Comparison of ENCODE assay signal across 13 cellular contexts in the genomic region with DNA sequence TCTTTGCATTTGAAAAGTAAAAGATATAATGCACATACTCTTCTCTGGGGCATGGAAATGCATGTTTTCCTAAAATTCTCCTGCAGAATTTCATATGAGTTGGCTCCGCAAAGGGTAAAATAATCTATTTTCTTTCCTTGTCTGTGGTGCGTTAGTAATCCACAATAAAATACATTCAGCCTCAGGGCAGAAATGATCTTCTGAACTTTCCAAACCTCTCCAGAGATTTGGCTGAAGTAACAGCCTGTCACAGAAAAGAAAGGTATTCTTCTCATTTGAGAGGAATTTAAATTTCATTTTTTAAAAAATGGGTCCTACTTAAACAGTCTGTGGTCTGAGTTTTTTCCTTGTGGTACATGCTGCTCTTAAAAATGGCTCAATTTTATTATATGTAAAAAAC.
DNase-seq lines count a peak whose midpoint lies in the region; ATAC-seq and TF ChIP-seq lines count a peak whose summit lies in the region.
"Had no signal": no experiment of that assay in that cellular context is flagged by ENCODE, and none has a peak within 500 bp of the region (broad histone marks: within the 10 kb centered on the region; RNA-seq: fewer than 3 reads in every experiment).

No MANE protein-coding gene starts in this region.

- no peaks in the 10 kb centered on the region for H3K27me3 Mint-ChIP-seq in activated CD8-positive, alpha-beta memory T cell treated with anti-CD3 and anti-CD28 coated beads, Interleukin-2, amount 10 ng/mL, durations not matched to agents 7 days and 5 days
- no peaks in the 10 kb centered on the region for H3K27me3 Mint-ChIP-seq in endothelial cell (ENCODE audit: unreplicated experiment)

- no TSS peak for BruUV-seq in mammary epithelial cell (replicated peaks; lab: Mats Ljungman, UMichigan)

- CTCF ChIA-PET in mammary epithelial cell (lab: Charles Lee; ENCODE audit: low non-redundant PET): no interaction called here
- CTCF ChIA-PET in activated CD8-positive, alpha-beta memory T cell treated with anti-CD3 and anti-CD28 coated beads, Interleukin-2, amount 10 ng/mL, durations not matched to agents 7 days and 5 days (lab: Charles Lee): no interaction called here

- TF ChIP-seq CTCF in mammary epithelial cell (conservative IDR thresholded peaks at IDR 0.05 in 1 of 2, IDR thresholded peaks at IDR 0.05 in 1 of 2; ENCODE audit: extremely low read depth in 1 of 2, insufficient read depth in 1 of 2, low read depth in 1 of 2, low read length in 2 of 2) (no peak), endothelial cell (IDR thresholded peaks at IDR 0.05; ENCODE audit: unreplicated experiment) (no peak)

- intact Hi-C loops in mammary epithelial cell (cut with micrococcal nuclease): no loop called here

- DNase-seq in EL (peak; percentile 14), M059J (ENCODE audit: low read depth) (peak; percentile 85), mammary epithelial cell (peak; percentile 57), endothelial cell (ENCODE audit: low spot score) (no peak)
- DNase-seq in activated CD8-positive, alpha-beta memory T cell treated with anti-CD3 and anti-CD28 coated beads, Interleukin-2, amount 10 ng/mL, durations not matched to agents 7 days and 5 days: no peak
- DNase-seq: CD8-positive, alpha-beta memory T cell; DMS53; GOT3 had no signal

- H3K27me3 ChIP-seq in mammary epithelial cell (ENCODE audit: insufficient read depth, low read length): no peaks in the 10 kb centered on the region

- H3K9me3 ChIP-seq in mammary epithelial cell (replicated peaks; ENCODE audit: insufficient read depth, low read length): no peaks in the 10 kb centered on the region
- H3K9me3 ChIP-seq: A549, HAP-1 had no signal

- WGBS in mammary epithelial cell (ENCODE audit: low coverage, missing lambda C conversion rate): 4% methylated on average over 2 of the region's 2 CpGs

- H3K4me3 Mint-ChIP-seq in activated CD8-positive, alpha-beta memory T cell treated with anti-CD3 and anti-CD28 coated beads, Interleukin-2, amount 10 ng/mL, durations not matched to agents 7 days and 5 days: no peak overlapping the region
- H3K4me3 Mint-ChIP-seq in endothelial cell (ENCODE audit: unreplicated experiment): no peak overlapping the region
- H3K4me3 Mint-ChIP-seq: CD8-positive, alpha-beta memory T cell; HFFc6 had no signal

- in situ Hi-C loops in mammary epithelial cell (cut with MboI; ENCODE audit: low sequenced_read_pairs in 2 of 2): no loop called here

- H3K4me2 ChIP-seq in mammary epithelial cell (ENCODE audit: insufficient read depth, low read depth, low read length): peak overlapping the region; percentile 76
- H3K4me2 ChIP-seq: A549 had no signal

- no peaks in the 10 kb centered on the region for H3K9me3 Mint-ChIP-seq in activated CD8-positive, alpha-beta memory T cell treated with anti-CD3 and anti-CD28 coated beads, Interleukin-2, amount 10 ng/mL, durations not matched to agents 7 days and 5 days (ENCODE audit: low read depth)
- H3K9me3 Mint-ChIP-seq in endothelial cell (ENCODE audit: unreplicated experiment): no peaks in the 10 kb centered on the region
- H3K9me3 Mint-ChIP-seq: HFFc6 had no signal

- peak overlapping the region; percentile 31 for H3K27ac ChIP-seq in mammary epithelial cell (ENCODE audit: insufficient read depth, low read depth, low read length)
- H3K27ac ChIP-seq: A549, HL-60 had no signal

- ATAC-seq in GM21526 (IDR thresholded peaks at IDR 0.05; ENCODE audit: low FRiP score, unreplicated experiment): no peak
- no peak for ATAC-seq in activated CD8-positive, alpha-beta memory T cell treated with anti-CD3 and anti-CD28 coated beads, Interleukin-2, amount 10 ng/mL, durations not matched to agents 7 days and 5 days
- ATAC-seq: A549 had no signal

- no peaks in the 10 kb centered on the region for H3K4me1 Mint-ChIP-seq in activated CD8-positive, alpha-beta memory T cell treated with anti-CD3 and anti-CD28 coated beads, Interleukin-2, amount 10 ng/mL, durations not matched to agents 7 days and 5 days
- H3K4me1 Mint-ChIP-seq in endothelial cell (ENCODE audit: unreplicated experiment): peaks cover 9% of the 10 kb centered on the region
- H3K4me1 Mint-ChIP-seq: CD8-positive, alpha-beta memory T cell had no signal

- dilution Hi-C loops in mammary epithelial cell (cut with HindIII; ENCODE audit: low sequenced_read_pairs): no loop called here

- H3K4me1 ChIP-seq in mammary epithelial cell (ENCODE audit: insufficient read depth, low read length): peaks cover 20% of the 10 kb centered on the region
- H3K4me1 ChIP-seq: A549 had no signal

- H3K36me3 Mint-ChIP-seq in activated CD8-positive, alpha-beta memory T cell treated with anti-CD3 and anti-CD28 coated beads, Interleukin-2, amount 10 ng/mL, durations not matched to agents 7 days and 5 days: no peaks in the 10 kb centered on the region
- no peaks in the 10 kb centered on the region for H3K36me3 Mint-ChIP-seq in endothelial cell (ENCODE audit: low read depth, unreplicated experiment)
- H3K36me3 Mint-ChIP-seq: CD8-positive, alpha-beta memory T cell had no signal

- H4K20me1 ChIP-seq in mammary epithelial cell (ENCODE audit: insufficient read depth, low read length): no peaks in the 10 kb centered on the region

- peak overlapping the region in 1 of 3 experiments; percentile 20 for H3K4me3 ChIP-seq in mammary epithelial cell (replicated peaks in 1 of 3; ENCODE audit: insufficient read depth in 1 of 3, low read depth in 2 of 3, low read length in 3 of 3)
- H3K4me3 ChIP-seq: A549, HAP-1 had no signal

- no peak overlapping the region for H3K9ac ChIP-seq in mammary epithelial cell (ENCODE audit: insufficient read depth, low read length)

- no peaks in the 10 kb centered on the region for H3K79me2 ChIP-seq in mammary epithelial cell (ENCODE audit: insufficient read depth, low read length)

- H3K27ac Mint-ChIP-seq in activated CD8-positive, alpha-beta memory T cell treated with anti-CD3 and anti-CD28 coated beads, Interleukin-2, amount 10 ng/mL, durations not matched to agents 7 days and 5 days: no peak overlapping the region
- no peak overlapping the region for H3K27ac Mint-ChIP-seq in endothelial cell (ENCODE audit: unreplicated experiment)
- H3K27ac Mint-ChIP-seq: CD8-positive, alpha-beta memory T cell; HFFc6 had no signal

- no peaks in the 10 kb centered on the region for H3K36me3 ChIP-seq in mammary epithelial cell (ENCODE audit: insufficient read depth, low read length)
- H3K36me3 ChIP-seq: HAP-1 had no signal

- H2AFZ ChIP-seq in mammary epithelial cell (ENCODE audit: low read depth, low read length): no peak overlapping the region

Comparison
In these comparisons a context has a peak if more than half of its experiments do, and no peak if none do; other contexts are left out.
1. DNase-seq: peak in EL (single experiment), M059J (single experiment) and mammary epithelial cell (single experiment); none in activated CD8-positive, alpha-beta memory T cell treated with anti-CD3 and anti-CD28 coated beads, Interleukin-2, amount 10 ng/mL, durations not matched to agents 7 days and 5 days (single experiment) and endothelial cell (single experiment).